ENCODE assay signal across 19 cellular contexts in genomic region chr5:14367364-14367763, GRCh38.
"Had no signal": no experiment of that assay in that cellular context is flagged by ENCODE, and none has a peak within 500 bp of the region (broad histone marks: within the 10 kb centered on the region; RNA-seq: fewer than 3 reads in every experiment).

No MANE protein-coding gene starts in this region.

- H3K27ac Mint-ChIP-seq: activated B cell treated with CpG ODN at 0.5 μM for 24 hours; activated naive CD4-positive, alpha-beta T cell treated with anti-CD3 and anti-CD28 coated beads, Interleukin-2, amount 50 U/mL, for 72 hours; T-helper 1 cell treated with Interleukin-12 subunit alpha and Interleukin-12 subunit beta and Interleukin-4 antibody, amounts not matched to agents 30 μg/mL and 1 μg/mL, for 36 hours had no signal

- ATAC-seq: activated naive CD4-positive, alpha-beta T cell treated with anti-CD3 and anti-CD28 coated beads, Interleukin-2, amount 50 U/mL, for 72 hours had no signal

- H3K27me3 Mint-ChIP-seq: activated B cell treated with CpG ODN at 0.5 μM for 24 hours; activated CD4-positive, alpha-beta T cell treated with anti-CD3 and anti-CD28 coated beads, Interleukin-2, amount 10 ng/mL, durations not matched to agents 24 days and 14 days had no signal

- FAIRE-seq: TTC549 had no signal

- H3K9me3 Mint-ChIP-seq: activated B cell treated with CpG ODN at 0.5 μM for 24 hours; activated CD4-positive, alpha-beta T cell treated with anti-CD3 and anti-CD28 coated beads, Interleukin-2, amount 10 ng/mL, durations not matched to agents 24 days and 14 days; activated naive CD4-positive, alpha-beta T cell treated with anti-CD3 and anti-CD28 coated beads, Interleukin-2, amount 50 U/mL, for 72 hours; T-helper 1 cell treated with Interleukin-12 subunit alpha and Interleukin-12 subunit beta and Interleukin-4 antibody, amounts not matched to agents 30 μg/mL and 1 μg/mL, for 36 hours had no signal

- H3K9me3 ChIP-seq: Peyer's patch had no signal

- H3K36me3 Mint-ChIP-seq: activated naive CD4-positive, alpha-beta T cell treated with anti-CD3 and anti-CD28 coated beads, Interleukin-2, amount 50 U/mL, for 72 hours had no signal

- H3K27ac ChIP-seq: Peyer's patch, RWPE1 had no signal

- H3K4me3 ChIP-seq: Peyer's patch had no signal

- H3K4me1 ChIP-seq: Peyer's patch had no signal

- DNase-seq: activated B cell treated with CpG ODN at 0.5 μM for 24 hours; activated CD4-positive, alpha-beta T cell treated with anti-CD3 and anti-CD28 coated beads for 1 hour; activated CD4-positive, alpha-beta T cell treated with anti-CD3 and anti-CD28 coated beads, Interleukin-2, amount 10 ng/mL, durations not matched to agents 24 days and 14 days; activated CD8-positive, alpha-beta memory T cell treated with anti-CD3 and anti-CD28 coated beads, Interleukin-2, amount 50 U/mL, for 4 hours; caudate nucleus; IMR-90; Kasumi-1; KBM-7; NCI-H1105 treated with DMSO at 0.1 percent for 48 hours; NCI-H1436 treated with DMSO at 0.1 percent for 48 hours; NCI-H187; NCI-H510A treated with DMSO at 0.1 percent for 48 hours; Peyer's patch; SHP77 treated with DMSO at 0.1 percent for 48 hours; T1000 had no signal

- H3K4me3 Mint-ChIP-seq: activated B cell treated with CpG ODN at 0.5 μM for 24 hours; T-helper 1 cell treated with Interleukin-12 subunit alpha and Interleukin-12 subunit beta and Interleukin-4 antibody, amounts not matched to agents 30 μg/mL and 1 μg/mL, for 36 hours had no signal

- H3K27me3 ChIP-seq: Peyer's patch had no signal
